In the genomic region with DNA sequence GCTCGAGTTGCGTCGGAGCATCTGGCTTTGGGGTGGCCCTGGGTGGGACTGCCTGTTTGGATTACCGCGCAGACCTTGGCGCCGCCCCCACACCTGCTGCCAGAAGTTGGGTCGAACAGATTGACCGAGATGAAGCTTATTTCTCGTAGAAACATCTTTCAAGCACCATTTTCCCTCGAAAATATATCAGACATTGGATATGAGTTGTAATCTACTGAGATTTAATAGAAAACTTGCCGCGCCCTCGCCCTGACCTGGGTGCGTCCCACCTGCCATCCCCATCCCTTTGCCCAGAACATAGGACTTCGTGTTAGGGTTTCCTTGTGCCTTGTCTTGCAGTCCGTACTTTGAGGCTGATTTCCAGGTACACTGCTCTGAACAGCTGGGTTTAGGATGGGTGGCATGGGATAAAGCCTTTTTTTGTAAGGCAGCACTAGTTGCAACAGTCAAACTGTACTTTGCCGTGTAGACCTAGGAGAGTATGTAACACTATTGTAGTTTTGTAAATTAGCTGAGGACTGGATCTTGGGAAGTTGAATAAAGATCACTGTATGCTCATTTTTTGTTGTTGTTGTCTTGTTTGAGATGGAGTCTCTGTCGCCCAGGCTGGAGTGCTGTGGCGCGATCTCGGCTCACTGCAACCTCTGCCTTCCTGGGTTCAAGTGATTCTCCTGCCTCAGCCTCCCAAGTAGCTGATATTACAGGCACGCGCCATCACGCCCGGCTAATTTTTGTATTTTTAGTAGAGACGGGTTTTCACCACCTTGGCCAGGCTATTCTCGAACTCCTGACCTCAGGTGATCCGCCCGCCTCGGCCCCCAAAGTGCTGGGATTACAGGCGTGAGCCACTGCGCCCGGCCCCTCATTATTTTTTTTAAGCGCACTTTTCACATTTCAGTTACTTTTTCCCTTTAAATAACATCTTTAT, we compare ENCODE assay signal across 8 cellular contexts.
DNase-seq lines count a peak whose midpoint lies in the region; ATAC-seq and TF ChIP-seq lines count a peak whose summit lies in the region.

No MANE protein-coding gene starts in this region.

- H3F3A ChIP-seq in DOHH2 (ENCODE audit: control insufficient read depth, insufficient read depth), result peaks cover 5% of the 10 kb centered on the region
- no peaks in the 10 kb centered on the region; the same call in 1 of the 2 replicates for H3F3A ChIP-seq in OCI-LY1 (ENCODE audit: insufficient read depth, low read length)

- no peak for DNase-seq in epithelial cell of esophagus (ENCODE audit: low read depth)
- no peak for DNase-seq in NCI-H1694 (lab: John Stamatoyannopoulos, UW)
- no peak for DNase-seq in NCI-H774 (lab: John Stamatoyannopoulos, UW)

- H3K4me1 ChIP-seq in DOHH2 (ENCODE audit: control insufficient read depth, low read length) (peaks cover 55% of the 10 kb centered on the region), OCI-LY1 (ENCODE audit: insufficient read depth, low read length, severe bottlenecking) (peaks cover 63% of the 10 kb centered on the region), parathyroid adenoma (no peaks in the 10 kb centered on the region)

- H3K79me2 ChIP-seq in DOHH2 (ENCODE audit: control insufficient read depth, low read length), result peaks cover 55% of the 10 kb centered on the region
- peaks cover 51% of the 10 kb centered on the region for H3K79me2 ChIP-seq in OCI-LY1 (ENCODE audit: insufficient read depth, low read length)
- H3K79me2 ChIP-seq in parathyroid adenoma, result peaks cover 44% of the 10 kb centered on the region

- H3K9me3 ChIP-seq in DOHH2 (ENCODE audit: control insufficient read depth, insufficient read depth, low read length), result no peaks in the 10 kb centered on the region
- H3K9me3 ChIP-seq in OCI-LY1 (ENCODE audit: low read length), result no peaks in the 10 kb centered on the region
- H3K9me3 ChIP-seq in parathyroid adenoma (ENCODE audit: control insufficient read depth, low read length), result no peaks in the 10 kb centered on the region

- no peak for ATAC-seq in GM19397 (IDR thresholded peaks at IDR 0.05; ENCODE audit: unreplicated experiment)
- no peak for ATAC-seq in HG03432 (IDR thresholded peaks at IDR 0.05; ENCODE audit: unreplicated experiment)

- H3K9ac ChIP-seq in OCI-LY1 (ENCODE audit: low read length) (peak overlapping the region; percentile 79), parathyroid adenoma (peak overlapping the region; percentile 32)

- peak overlapping the region; percentile 99 for H3K4me3 ChIP-seq in DOHH2 (ENCODE audit: low read length)
- H3K4me3 ChIP-seq in OCI-LY1 (ENCODE audit: low read depth, low read length, poor library complexity, severe bottlenecking), result peak overlapping the region; percentile 69
- peak overlapping the region; percentile 82 for H3K4me3 ChIP-seq in epithelial cell of esophagus (ENCODE audit: low read length)
- peak overlapping the region; percentile 100 for H3K4me3 ChIP-seq in parathyroid adenoma (ENCODE audit: low read depth, low read length)

- H3K27ac ChIP-seq in DOHH2 (ENCODE audit: low read depth, low read length), result peak overlapping the region; percentile 80
- peak overlapping the region; percentile 80 for H3K27ac ChIP-seq in OCI-LY1 (ENCODE audit: low read depth, low read length, poor library complexity, severe bottlenecking)
- peak overlapping the region; percentile 97 for H3K27ac ChIP-seq in parathyroid adenoma

- peak overlapping the region; percentile 100 for H3K4me2 ChIP-seq in DOHH2 (ENCODE audit: low read length)
- H3K4me2 ChIP-seq in OCI-LY1 (ENCODE audit: low read length), result peak overlapping the region; percentile 82
- peak overlapping the region; percentile 99 for H3K4me2 ChIP-seq in parathyroid adenoma (ENCODE audit: low read length)

- H4K20me1 ChIP-seq in DOHH2 (ENCODE audit: control insufficient read depth, insufficient read depth, low read depth, low read length) (peaks cover 8% of the 10 kb centered on the region; the same call in 1 of the 2 replicates), OCI-LY1 (ENCODE audit: insufficient read depth, low read length) (no peaks in the 10 kb centered on the region)

- H3K27me3 ChIP-seq in DOHH2 (ENCODE audit: control insufficient read depth, low read length), result peaks cover 5% of the 10 kb centered on the region; the same call in 1 of the 2 replicates
- H3K27me3 ChIP-seq in OCI-LY1 (ENCODE audit: insufficient read depth, low read length), result no peaks in the 10 kb centered on the region
- H3K27me3 ChIP-seq in parathyroid adenoma (ENCODE audit: control insufficient read depth, insufficient read depth, low read length), result no peaks in the 10 kb centered on the region

- H2AFZ ChIP-seq in OCI-LY1 (ENCODE audit: low read length), result no peak overlapping the region
- H2AFZ ChIP-seq in parathyroid adenoma, result peak overlapping the region; percentile 80

- peaks cover 22% of the 10 kb centered on the region for H3K36me3 ChIP-seq in DOHH2 (ENCODE audit: control insufficient read depth, low read length)
- H3K36me3 ChIP-seq in OCI-LY1 (ENCODE audit: insufficient read depth, low read length), result 0 out of 2 replicates have a peak, but pooled peaks cover 4% of the 10 kb centered on the region
- H3K36me3 ChIP-seq in parathyroid adenoma (ENCODE audit: control insufficient read depth, insufficient read depth, low read length), result no peaks in the 10 kb centered on the region

- no peaks in the 10 kb centered on the region for H3K9me2 ChIP-seq in DOHH2 (replicated peaks; ENCODE audit: control insufficient read depth, low read length)
- no peaks in the 10 kb centered on the region for H3K9me2 ChIP-seq in OCI-LY1 (ENCODE audit: low read depth, low read length)

- TF ChIP-seq CTCF in DOHH2 (IDR thresholded peaks at IDR 0.05; ENCODE audit: low read depth, low read length, poor library complexity, severe bottlenecking) (no peak), OCI-LY1 (IDR thresholded peaks at IDR 0.05; ENCODE audit: low read length) (no peak), epithelial cell of esophagus (IDR thresholded peaks at IDR 0.05; ENCODE audit: insufficient read depth, low read depth, low read length, missing control alignments) (no peak), parathyroid adenoma (IDR thresholded peaks at IDR 0.05) (no peak)
